Comparison of ENCODE assay signal across 26 cellular contexts in genomic region chr5:32932231-32932935, GRCh38.
"Had no signal": no experiment of that assay in that cellular context is flagged by ENCODE, and none has a peak within 500 bp of the region (broad histone marks: within the 10 kb centered on the region; RNA-seq: fewer than 3 reads in every experiment).

No MANE protein-coding gene starts in this region.

- H3K36me3 Mint-ChIP-seq: natural killer cell; neural progenitor cell; stimulated activated naive B cell treated with anti-CD40 and anti-IgM and Interleukin-4, amounts not matched to agents 10 μg/mL and 1 μg/mL and 100 μg/mL, for 72 hours had no signal

- H3K4me1 ChIP-seq: esophagus muscularis mucosa, neural progenitor cell, psoas muscle, stomach had no signal

- ATAC-seq: effector memory CD8-positive, alpha-beta T cell; heart left ventricle; natural killer cell; psoas muscle; sciatic nerve; stimulated activated naive B cell treated with anti-CD40 and anti-IgM and Interleukin-4, amounts not matched to agents 10 μg/mL and 1 μg/mL and 100 μg/mL, for 72 hours had no signal

- H3K4me1 Mint-ChIP-seq: central memory CD8-positive, alpha-beta T cell; natural killer cell; neural progenitor cell had no signal

- H3K4me3 ChIP-seq: esophagus muscularis mucosa, heart left ventricle, neural progenitor cell, psoas muscle, skin epidermis, stomach, thoracic aorta had no signal

- H2AFZ ChIP-seq: neural progenitor cell had no signal

- DNase-seq: effector memory CD8-positive, alpha-beta T cell; heart left ventricle; hippocampal formation; kidney glomerular epithelial cell; mammary epithelial cell; natural killer cell; occipital lobe; psoas muscle; retina; stimulated activated CD4-positive, alpha-beta T cell treated with anti-CD3 and anti-CD28 coated beads, Interleukin-2, amount 100 ng/mL, for 24 hours; stimulated activated CD4-positive, alpha-beta T cell treated with anti-CD3 and anti-CD28 coated beads, Interleukin-4, amount 100 ng/mL, for 4 hours; stimulated activated naive B cell treated with anti-CD40 and anti-IgM and Interleukin-4, amounts not matched to agents 10 μg/mL and 1 μg/mL and 100 μg/mL, for 72 hours; stomach; substantia nigra; trophoblast cell had no signal

- H3K4me2 ChIP-seq: neural progenitor cell had no signal

- H3K27me3 Mint-ChIP-seq: central memory CD8-positive, alpha-beta T cell; dendritic cell treated with granulocyte-macrophage colony-stimulating factor and Interleukin-4, amounts not matched to agents 40 ng/mL and 50 ng/mL, for 4 days; effector memory CD8-positive, alpha-beta T cell; stimulated activated naive B cell treated with anti-CD40 and anti-IgM and Interleukin-4, amounts not matched to agents 10 μg/mL and 1 μg/mL and 100 μg/mL, for 72 hours had no signal

- H3K4me3 Mint-ChIP-seq: central memory CD8-positive, alpha-beta T cell; dendritic cell treated with granulocyte-macrophage colony-stimulating factor and Interleukin-4, amounts not matched to agents 40 ng/mL and 50 ng/mL, for 4 days; effector memory CD8-positive, alpha-beta T cell; natural killer cell; neural progenitor cell; stimulated activated naive B cell treated with anti-CD40 and anti-IgM and Interleukin-4, amounts not matched to agents 10 μg/mL and 1 μg/mL and 100 μg/mL, for 72 hours had no signal

- H3K27ac Mint-ChIP-seq: dendritic cell treated with granulocyte-macrophage colony-stimulating factor and Interleukin-4, amounts not matched to agents 40 ng/mL and 50 ng/mL, for 4 days; effector memory CD8-positive, alpha-beta T cell; natural killer cell; neural progenitor cell; stimulated activated naive B cell treated with anti-CD40 and anti-IgM and Interleukin-4, amounts not matched to agents 10 μg/mL and 1 μg/mL and 100 μg/mL, for 72 hours had no signal

- H3K27me3 ChIP-seq: esophagus muscularis mucosa, heart left ventricle, neural progenitor cell, stomach had no signal

- H3K27ac ChIP-seq: epithelial cell of prostate, esophagus muscularis mucosa, heart left ventricle, neural progenitor cell, psoas muscle, skin epidermis, stomach, thoracic aorta had no signal

- H3K9ac ChIP-seq: neural progenitor cell had no signal

- FAIRE-seq: colon, frontal cortex, islet of Langerhans had no signal

- H3K36me3 ChIP-seq: esophagus muscularis mucosa, heart left ventricle, neural progenitor cell, stomach, thoracic aorta had no signal

- H3K9me3 Mint-ChIP-seq: dendritic cell treated with granulocyte-macrophage colony-stimulating factor and Interleukin-4, amounts not matched to agents 40 ng/mL and 50 ng/mL, for 4 days; natural killer cell; neural progenitor cell had no signal

- H3K9me3 ChIP-seq: esophagus muscularis mucosa, heart left ventricle, psoas muscle, stomach, thoracic aorta had no signal
